Comparison of ENCODE assay signal across 34 cellular contexts in the genomic region with DNA sequence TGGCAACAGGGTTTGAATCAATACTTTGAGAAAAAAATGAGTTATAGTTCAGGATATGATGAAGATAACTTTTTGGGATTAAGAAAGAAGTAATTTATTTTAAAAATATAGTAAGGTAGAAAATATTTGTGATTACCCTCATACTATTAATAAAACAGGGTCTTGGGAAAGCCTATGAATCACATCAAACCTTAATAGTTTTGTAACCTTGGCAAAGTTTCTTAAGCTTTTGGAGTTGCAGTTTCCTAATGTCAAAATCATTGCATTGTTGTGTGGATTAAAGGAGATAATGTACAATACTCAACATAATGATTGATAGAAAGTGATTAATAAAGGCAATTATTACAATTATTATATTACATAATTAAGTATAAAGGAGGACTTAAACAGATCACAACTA.
A peak's percentile ranks its signal among the peaks of the same experiment; 100 is the strongest.
DNase-seq lines count a peak whose midpoint lies in the region; ATAC-seq, FAIRE-seq and TF ChIP-seq lines count a peak whose summit lies in the region.
"Had no signal": no experiment of that assay in that cellular context is flagged by ENCODE, and none has a peak within 500 bp of the region (broad histone marks: within the 10 kb centered on the region; RNA-seq: fewer than 3 reads in every experiment).

No MANE protein-coding gene starts in this region.

- H3K36me3 Mint-ChIP-seq in MCF 10A (ENCODE audit: insufficient read depth, unreplicated experiment) (no peaks in the 10 kb centered on the region), astrocyte (ENCODE audit: low read depth, unreplicated experiment) (peaks cover 9% of the 10 kb centered on the region)
- peaks cover 10 to 18% of the 10 kb centered on the region in 2 donors for H3K36me3 Mint-ChIP-seq in CD4-positive, alpha-beta memory T cell

- H3K27me3 ChIP-seq in mammary epithelial cell (ENCODE audit: insufficient read depth, low read length) (no peaks in the 10 kb centered on the region), astrocyte (ENCODE audit: insufficient read depth, low read length) (no peaks in the 10 kb centered on the region), dorsolateral prefrontal cortex (no peaks in the 10 kb centered on the region)
- no peaks in the 10 kb centered on the region for H3K27me3 ChIP-seq in CD4-positive, alpha-beta memory T cell (ENCODE audit: insufficient read depth, low read length)
- H3K27me3 ChIP-seq: esophagus squamous epithelium, tibial nerve had no signal

- H3K27ac Mint-ChIP-seq in MCF 10A (ENCODE audit: low read depth, unreplicated experiment) (no peak overlapping the region), astrocyte (ENCODE audit: unreplicated experiment) (no peak overlapping the region)
- no peak overlapping the region for H3K27ac Mint-ChIP-seq in CD4-positive, alpha-beta memory T cell
- H3K27ac Mint-ChIP-seq: activated naive CD8-positive, alpha-beta T cell treated with anti-CD3 and anti-CD28 coated beads, Interleukin-2, amount 10 ng/mL, durations not matched to agents 7 days and 5 days; immature natural killer cell; progenitor cell of endocrine pancreas; T-helper 1 cell treated with Interleukin-12 subunit alpha and Interleukin-12 subunit beta and Interleukin-4 antibody, amounts not matched to agents 30 μg/mL and 1 μg/mL, for 36 hours had no signal

- CTCF ChIA-PET in MCF 10A (lab: Yijun Ruan, JAX) (no interaction called here), mammary epithelial cell (lab: Charles Lee; ENCODE audit: low non-redundant PET) (no interaction called here)
- CTCF ChIA-PET in CD4-positive, alpha-beta memory T cell (lab: Charles Lee; ENCODE audit: partially characterized antibody) = no interaction called here

- BruUV-seq in MCF 10A (replicated peaks; lab: Mats Ljungman, UMichigan) (no TSS peak), mammary epithelial cell (replicated peaks; lab: Mats Ljungman, UMichigan) (no TSS peak)

- peak; percentile 52 for DNase-seq in MCF 10A (ENCODE audit: unreplicated experiment)
- no peak for DNase-seq in mammary epithelial cell
- DNase-seq in astrocyte (ENCODE audit: low read depth) = peak; percentile 32
- peak; percentile 62 for DNase-seq in iris pigment epithelial cell (ENCODE audit: low read depth)
- no peak for DNase-seq in CD4-positive, alpha-beta memory T cell
- no peak for DNase-seq in iPS-NIHi7 (ENCODE audit: extremely low spot score)
- no peak for DNase-seq in dorsolateral prefrontal cortex
- DNase-seq: 8988T; activated CD4-positive, CD25-positive, alpha-beta regulatory T cell; activated gamma-delta T cell; activated naive CD8-positive, alpha-beta T cell treated with anti-CD3 and anti-CD28 coated beads, Interleukin-2, amount 10 ng/mL, durations not matched to agents 7 days and 5 days; activated T-cell treated with anti-CD3 and anti-CD28 coated beads, Interleukin-2, amount 50 U/mL, for 4 hours; AML-193; CD4-positive, CD25-positive, alpha-beta regulatory T cell; cerebellar nuclear complex; DND-41; esophagus squamous epithelium; hypothalamus; immature natural killer cell; KG1; left colon; MM.1S; NCI-H1105 treated with DMSO at 0.1 percent for 48 hours; NCI-H187 treated with DMSO at 0.1 percent for 48 hours; NCI-H524 treated with DMSO at 0.1 percent for 48 hours; NK-92 treated with Interleukin-12 subunit alpha and Interleukin-12 subunit beta, amount 100 ng/mL, for 24 hours; stimulated activated CD4-positive, alpha-beta T cell treated with anti-CD3 and anti-CD28 coated beads, Interleukin-4, amount 100 ng/mL, for 24 hours had no signal

- H3K4me2 ChIP-seq in mammary epithelial cell (ENCODE audit: insufficient read depth, low read depth, low read length) (no peak overlapping the region), astrocyte (ENCODE audit: low read length) (no peak overlapping the region)

- H3K79me2 ChIP-seq in mammary epithelial cell (ENCODE audit: insufficient read depth, low read length) = peaks cover 2% of the 10 kb centered on the region
- H3K79me2 ChIP-seq in astrocyte (ENCODE audit: insufficient read depth, low read length) = peaks cover 88% of the 10 kb centered on the region

- H2AFZ ChIP-seq in mammary epithelial cell (ENCODE audit: low read depth, low read length) (no peak overlapping the region), astrocyte (ENCODE audit: low read depth, low read length) (no peak overlapping the region)

- H3K4me1 Mint-ChIP-seq in MCF 10A (ENCODE audit: insufficient read depth, unreplicated experiment) (no peaks in the 10 kb centered on the region), astrocyte (ENCODE audit: low read depth, unreplicated experiment) (peaks cover 2% of the 10 kb centered on the region)
- no peaks in the 10 kb centered on the region for H3K4me1 Mint-ChIP-seq in CD4-positive, alpha-beta memory T cell
- H3K4me1 Mint-ChIP-seq: activated naive CD8-positive, alpha-beta T cell treated with anti-CD3 and anti-CD28 coated beads, Interleukin-2, amount 10 ng/mL, durations not matched to agents 7 days and 5 days; immature natural killer cell had no signal

- H3K4me3 Mint-ChIP-seq in MCF 10A (ENCODE audit: unreplicated experiment) = no peak overlapping the region
- no peak overlapping the region for H3K4me3 Mint-ChIP-seq in astrocyte (ENCODE audit: unreplicated experiment)
- no peak overlapping the region for H3K4me3 Mint-ChIP-seq in CD4-positive, alpha-beta memory T cell
- H3K4me3 Mint-ChIP-seq: activated naive CD8-positive, alpha-beta T cell treated with anti-CD3 and anti-CD28 coated beads, Interleukin-2, amount 10 ng/mL, durations not matched to agents 7 days and 5 days; activated T-cell treated with anti-CD3 and anti-CD28 coated beads, Interleukin-2, amount 50 U/mL, for 4 hours; CD4-positive, CD25-positive, alpha-beta regulatory T cell; immature natural killer cell; T-helper 1 cell treated with Interleukin-12 subunit alpha and Interleukin-12 subunit beta and Interleukin-4 antibody, amounts not matched to agents 30 μg/mL and 1 μg/mL, for 36 hours had no signal

- H3K27me3 Mint-ChIP-seq in MCF 10A (ENCODE audit: insufficient read depth, unreplicated experiment) (no peaks in the 10 kb centered on the region), astrocyte (ENCODE audit: low read depth, unreplicated experiment) (no peaks in the 10 kb centered on the region)
- H3K27me3 Mint-ChIP-seq in CD4-positive, alpha-beta memory T cell = no peaks in the 10 kb centered on the region
- H3K27me3 Mint-ChIP-seq: activated naive CD8-positive, alpha-beta T cell treated with anti-CD3 and anti-CD28 coated beads, Interleukin-2, amount 10 ng/mL, durations not matched to agents 7 days and 5 days; CD4-positive, CD25-positive, alpha-beta regulatory T cell; progenitor cell of endocrine pancreas had no signal

- H3K36me3 ChIP-seq in mammary epithelial cell (ENCODE audit: insufficient read depth, low read length) = no peaks in the 10 kb centered on the region
- H3K36me3 ChIP-seq in astrocyte (ENCODE audit: insufficient read depth, low read length) = no peaks in the 10 kb centered on the region
- H3K36me3 ChIP-seq in CD4-positive, alpha-beta memory T cell (ENCODE audit: insufficient read depth, low read length) = no peaks in the 10 kb centered on the region

- H3K4me1 ChIP-seq in mammary epithelial cell (ENCODE audit: insufficient read depth, low read length) = peaks cover 3% of the 10 kb centered on the region
- H3K4me1 ChIP-seq in astrocyte (ENCODE audit: insufficient read depth, low read length) = peaks cover 16% of the 10 kb centered on the region
- no peaks in the 10 kb centered on the region for H3K4me1 ChIP-seq in CD4-positive, alpha-beta memory T cell (ENCODE audit: insufficient read depth, low read length)

- H3K9ac ChIP-seq in mammary epithelial cell (ENCODE audit: insufficient read depth, low read length) = no peak overlapping the region
- no peak overlapping the region for H3K9ac ChIP-seq in astrocyte (ENCODE audit: low read length)

- no peaks in the 10 kb centered on the region for H4K20me1 ChIP-seq in mammary epithelial cell (ENCODE audit: insufficient read depth, low read length)
- peaks cover 61% of the 10 kb centered on the region for H4K20me1 ChIP-seq in astrocyte (ENCODE audit: insufficient read depth, low read length)

- no peak for ATAC-seq in GM19035 (IDR thresholded peaks at IDR 0.05; ENCODE audit: unreplicated experiment)
- ATAC-seq: activated T-cell treated with anti-CD3 and anti-CD28 coated beads, Interleukin-2, amount 50 U/mL, for 4 hours; left colon; sciatic nerve had no signal

- H3K9me3 Mint-ChIP-seq in MCF 10A (ENCODE audit: unreplicated experiment) (no peaks in the 10 kb centered on the region), astrocyte (ENCODE audit: unreplicated experiment) (peaks cover 11% of the 10 kb centered on the region)
- peaks cover 0 to 14% (median 5%) of the 10 kb centered on the region in 8 donors for H3K9me3 Mint-ChIP-seq in CD4-positive, alpha-beta memory T cell

- no peak for TF ChIP-seq CTCF in MCF 10A (IDR thresholded peaks at IDR 0.05; ENCODE audit: unreplicated experiment)
- TF ChIP-seq CTCF in mammary epithelial cell (conservative IDR thresholded peaks at IDR 0.05 in 1 of 2, IDR thresholded peaks at IDR 0.05 in 1 of 2; ENCODE audit: extremely low read depth in 1 of 2, insufficient read depth in 1 of 2, low read depth in 1 of 2, low read length in 2 of 2) = no peak
- no peak for TF ChIP-seq CTCF in astrocyte (IDR thresholded peaks at IDR 0.05; ENCODE audit: insufficient read depth, low read depth, low read length)
- TF ChIP-seq CTCF in dorsolateral prefrontal cortex (IDR thresholded peaks at IDR 0.05 in 54 of 56, conservative IDR thresholded peaks at IDR 0.05 in 2 of 56; ENCODE audit: low read depth in 1 of 56, partially characterized antibody in 56 of 56) = no peak

- H3K9me3 ChIP-seq in mammary epithelial cell (replicated peaks; ENCODE audit: insufficient read depth, low read length) (no peaks in the 10 kb centered on the region), astrocyte (ENCODE audit: insufficient read depth, low read depth, low read length) (no peaks in the 10 kb centered on the region)
- no peaks in the 10 kb centered on the region for H3K9me3 ChIP-seq in CD4-positive, alpha-beta memory T cell (ENCODE audit: control insufficient read depth in 1 of 2, low read length in 2 of 2)

- FAIRE-seq in astrocyte (lab: Jason Lieb, UNC) = no peak
- FAIRE-seq: H1, TTC549 had no signal

- intact Hi-C loops in MCF 10A (cut with micrococcal nuclease) = loop anchor here (5.0 kb wide), 1 partner anchor 88 kb away; no protein-coding TSS in a partner anchor
- intact Hi-C loops in mammary epithelial cell (cut with micrococcal nuclease) = no loop called here
- intact Hi-C loops in CD4-positive, alpha-beta memory T cell (cut with micrococcal nuclease) = no loop called here
- intact Hi-C loops in dorsolateral prefrontal cortex (cut with DNase I) = no loop called here

- H3K27ac ChIP-seq in mammary epithelial cell (ENCODE audit: insufficient read depth, low read depth, low read length) (no peak overlapping the region), astrocyte (ENCODE audit: low read depth, low read length) (no peak overlapping the region), dorsolateral prefrontal cortex (no peak overlapping the region)
- no peak overlapping the region for H3K27ac ChIP-seq in CD4-positive, alpha-beta memory T cell (ENCODE audit: low read depth, low read length)
- H3K27ac ChIP-seq: esophagus squamous epithelium had no signal

- H3K4me3 ChIP-seq in mammary epithelial cell (replicated peaks in 1 of 3; ENCODE audit: insufficient read depth in 1 of 3, low read depth in 2 of 3, low read length in 3 of 3) (no peak overlapping the region), astrocyte (ENCODE audit: insufficient read depth, low read depth, low read length) (no peak overlapping the region), dorsolateral prefrontal cortex (no peak overlapping the region)
- no peak overlapping the region for H3K4me3 ChIP-seq in CD4-positive, alpha-beta memory T cell (ENCODE audit: low read length in 2 of 2)
- H3K4me3 ChIP-seq: esophagus squamous epithelium, tibial nerve had no signal

- in situ Hi-C loops in mammary epithelial cell (cut with MboI; ENCODE audit: low sequenced_read_pairs in 2 of 2) = no loop called here

- POLR2A ChIA-PET in MCF 10A (lab: Yijun Ruan, JAX) = no interaction called here
- POLR2A ChIA-PET in CD4-positive, alpha-beta memory T cell (lab: Charles Lee; ENCODE audit: partially characterized antibody) = no interaction called here

- dilution Hi-C loops in mammary epithelial cell (cut with HindIII; ENCODE audit: low sequenced_read_pairs) = no loop called here

Comparison
In these comparisons a context has a peak if more than half of its experiments do, and no peak if none do; other contexts are left out.
1. DNase-seq: peak in MCF 10A (single experiment), astrocyte (single experiment) and iris pigment epithelial cell (single experiment); none in mammary epithelial cell (single experiment), CD4-positive, alpha-beta memory T cell (0 of 5), iPS-NIHi7 (single experiment) and dorsolateral prefrontal cortex (0 of 10).